ENCODE assay signal across 11 cellular contexts in the genomic region with DNA sequence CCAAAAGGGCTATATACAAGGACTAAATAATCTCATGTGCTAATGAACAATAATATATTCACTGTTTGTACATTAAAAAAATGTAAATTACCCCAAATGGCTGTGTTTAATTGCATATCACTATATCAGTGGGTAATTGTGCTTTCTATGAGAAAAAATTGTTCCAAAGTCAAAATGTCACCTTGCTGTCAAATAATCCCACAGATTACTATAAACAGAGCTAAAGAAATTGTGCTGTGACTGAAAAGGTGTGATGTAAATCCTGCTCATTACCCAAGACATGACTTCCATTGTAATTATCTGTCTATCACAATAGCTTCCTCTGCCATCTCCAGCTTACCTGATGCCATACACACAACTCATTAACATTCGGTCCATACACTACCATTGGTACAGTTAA.
"Had no signal": no experiment of that assay in that cellular context is flagged by ENCODE, and none has a peak within 500 bp of the region (broad histone marks: within the 10 kb centered on the region; RNA-seq: fewer than 3 reads in every experiment).

No MANE protein-coding gene starts in this region.

- H3K36me3 ChIP-seq: HAP-1 had no signal

- DNase-seq: GM23248, GOT3, H7, H9, HCEC 1CT, HFFc6 had no signal

- H3K27ac ChIP-seq: GM23248 had no signal

- H3K9me3 ChIP-seq: HAP-1 had no signal

- FAIRE-seq: H1, H54 had no signal

- H3K4me3 ChIP-seq: GM23248, GM23338, HAP-1 had no signal

- H3K4me2 ChIP-seq: GM23338 had no signal

- H2AFZ ChIP-seq: GM23248, GM23338 had no signal

- ATAC-seq: GM23338, HCT116 had no signal

- H3K9ac ChIP-seq: GM23248 had no signal
